9 cellular contexts compared by ENCODE assay signal in the genomic region with DNA sequence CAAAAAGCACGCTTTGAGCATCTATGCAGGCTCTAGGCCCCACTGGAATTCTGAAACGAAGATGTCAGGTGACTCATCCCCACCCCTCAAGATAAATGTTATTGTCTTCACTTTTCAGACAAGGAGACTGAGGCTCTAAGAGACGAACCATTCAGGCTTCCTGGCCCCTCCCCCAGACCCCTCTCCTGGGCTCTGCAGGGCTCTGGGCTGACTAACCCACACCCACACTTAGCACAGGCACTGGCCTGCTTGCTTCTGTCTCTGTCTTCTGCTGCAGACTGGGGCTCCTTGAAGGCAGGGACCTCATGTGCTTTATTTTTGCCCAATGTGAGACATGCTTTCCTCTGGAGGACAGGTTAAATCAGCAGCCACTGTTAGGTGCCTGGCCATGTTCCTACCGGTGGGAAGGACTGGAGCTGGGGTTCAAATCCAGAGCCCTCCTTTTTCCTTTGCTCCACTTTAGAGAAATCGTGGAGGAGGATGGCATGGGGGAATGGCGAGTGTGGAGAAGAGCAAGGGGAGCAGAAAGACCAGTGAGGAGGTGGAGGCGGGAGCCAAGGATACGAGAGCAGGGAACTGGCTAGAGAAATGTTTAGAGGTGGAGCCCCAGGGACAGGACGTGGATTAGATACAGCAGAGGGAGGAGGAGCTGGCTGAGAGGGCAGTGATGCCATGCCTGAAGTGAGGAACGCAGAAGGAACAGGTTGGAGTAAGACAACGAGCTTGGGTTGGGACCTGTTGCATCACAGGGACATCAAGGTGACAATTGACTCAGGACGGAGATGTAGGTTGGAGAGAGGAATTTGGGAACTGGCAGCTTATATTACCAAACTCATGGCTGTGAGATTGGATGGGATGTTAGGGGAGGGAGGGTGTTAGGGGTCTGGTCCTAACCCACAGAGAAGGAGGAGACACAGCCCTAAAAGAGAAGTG. TPM values are rescaled to one million over a fixed set of nuclear protein-coding genes. Genes with fewer than 3 reads are reported as not detected.
A peak's percentile ranks its signal among the peaks of the same experiment; 100 is the strongest.
DNase-seq lines count a peak whose midpoint lies in the region; ATAC-seq and TF ChIP-seq lines count a peak whose summit lies in the region.
"Had no signal": no experiment of that assay in that cellular context is flagged by ENCODE, and none has a peak within 500 bp of the region (broad histone marks: within the 10 kb centered on the region; RNA-seq: fewer than 3 reads in every experiment).

No MANE protein-coding gene starts in this region.

- peak overlapping the region; percentile 7 for H3K4me3 Mint-ChIP-seq in activated CD4-positive, alpha-beta memory T cell treated with anti-CD3 and anti-CD28 coated beads for 36 hours
- no peak overlapping the region for H3K4me3 Mint-ChIP-seq in activated CD4-positive, alpha-beta memory T cell treated with anti-CD3 and anti-CD28 coated beads, Interleukin-2, amount 10 ng/mL, durations not matched to agents 7 days and 5 days

- TF ChIP-seq EP300 in stomach (IDR thresholded peaks at IDR 0.05), result no peak

- H3K36me3 ChIP-seq in breast epithelium (no peaks in the 10 kb centered on the region), lower lobe of right lung (no peaks in the 10 kb centered on the region), stomach (no peaks in the 10 kb centered on the region)

- no peak overlapping the region for H3K27ac Mint-ChIP-seq in activated CD4-positive, alpha-beta memory T cell treated with anti-CD3 and anti-CD28 coated beads for 36 hours
- no peak overlapping the region for H3K27ac Mint-ChIP-seq in activated CD4-positive, alpha-beta memory T cell treated with anti-CD3 and anti-CD28 coated beads, Interleukin-2, amount 10 ng/mL, durations not matched to agents 7 days and 5 days

- CTCF ChIA-PET in activated CD4-positive, alpha-beta memory T cell treated with anti-CD3 and anti-CD28 coated beads for 36 hours (lab: Charles Lee), result no interaction called here
- CTCF ChIA-PET in activated CD4-positive, alpha-beta memory T cell treated with anti-CD3 and anti-CD28 coated beads, Interleukin-2, amount 10 ng/mL, durations not matched to agents 7 days and 5 days (lab: Charles Lee), result no interaction called here

- peaks cover 3% of the 10 kb centered on the region for H3K36me3 Mint-ChIP-seq in activated CD4-positive, alpha-beta memory T cell treated with anti-CD3 and anti-CD28 coated beads for 36 hours
- H3K36me3 Mint-ChIP-seq in activated CD4-positive, alpha-beta memory T cell treated with anti-CD3 and anti-CD28 coated beads, Interleukin-2, amount 10 ng/mL, durations not matched to agents 7 days and 5 days (ENCODE audit: low read depth), result peaks cover 8% of the 10 kb centered on the region

- H3K4me1 ChIP-seq in breast epithelium (no peaks in the 10 kb centered on the region), lower lobe of right lung (peaks cover 24% of the 10 kb centered on the region), stomach (peaks cover 7 to 47% (median 39%) of the 10 kb centered on the region in 4 donors)

- H3K27me3 ChIP-seq in breast epithelium (no peaks in the 10 kb centered on the region), lower lobe of right lung (ENCODE audit: low read depth) (no peaks in the 10 kb centered on the region), stomach (peaks cover 0 to 28% (median 10%) of the 10 kb centered on the region in 3 donors)

- 46 to 61% (median 53%) methylated on average over 12 of the region's 12 CpGs for WGBS in stomach, 5 donors

- TF ChIP-seq CTCF in breast epithelium (IDR thresholded peaks at IDR 0.05) (no peak), lower lobe of right lung (IDR thresholded peaks at IDR 0.05) (no peak), stomach (IDR thresholded peaks at IDR 0.05) (no peak)

- H3K27me3 Mint-ChIP-seq in activated CD4-positive, alpha-beta memory T cell treated with anti-CD3 and anti-CD28 coated beads for 36 hours, result peaks cover 5% of the 10 kb centered on the region
- peaks cover 9% of the 10 kb centered on the region for H3K27me3 Mint-ChIP-seq in activated CD4-positive, alpha-beta memory T cell treated with anti-CD3 and anti-CD28 coated beads, Interleukin-2, amount 10 ng/mL, durations not matched to agents 7 days and 5 days

- peaks cover 3% of the 10 kb centered on the region for H3K9me3 Mint-ChIP-seq in activated CD4-positive, alpha-beta memory T cell treated with anti-CD3 and anti-CD28 coated beads for 36 hours
- peaks cover 9% of the 10 kb centered on the region for H3K9me3 Mint-ChIP-seq in activated CD4-positive, alpha-beta memory T cell treated with anti-CD3 and anti-CD28 coated beads, Interleukin-2, amount 10 ng/mL, durations not matched to agents 7 days and 5 days

- no peak for ATAC-seq in lower lobe of right lung
- no peak for ATAC-seq in GM21529 (IDR thresholded peaks at IDR 0.05; ENCODE audit: unreplicated experiment)
- no peak for ATAC-seq in GM21381 (IDR thresholded peaks at IDR 0.05; ENCODE audit: unreplicated experiment)

- H3K9me3 ChIP-seq in breast epithelium (no peaks in the 10 kb centered on the region), lower lobe of right lung (no peaks in the 10 kb centered on the region), stomach (no peaks in the 10 kb centered on the region)

- H3K4me1 Mint-ChIP-seq in activated CD4-positive, alpha-beta memory T cell treated with anti-CD3 and anti-CD28 coated beads for 36 hours (ENCODE audit: low read depth), result peaks cover 20% of the 10 kb centered on the region
- peaks cover 20% of the 10 kb centered on the region for H3K4me1 Mint-ChIP-seq in activated CD4-positive, alpha-beta memory T cell treated with anti-CD3 and anti-CD28 coated beads, Interleukin-2, amount 10 ng/mL, durations not matched to agents 7 days and 5 days

- TF ChIP-seq POLR2A in breast epithelium (IDR thresholded peaks at IDR 0.05), result no peak
- TF ChIP-seq POLR2A in stomach (IDR thresholded peaks at IDR 0.05), result no peak

- POLR2A ChIA-PET in activated CD4-positive, alpha-beta memory T cell treated with anti-CD3 and anti-CD28 coated beads for 36 hours (lab: Charles Lee), result no interaction called here
- POLR2A ChIA-PET in activated CD4-positive, alpha-beta memory T cell treated with anti-CD3 and anti-CD28 coated beads, Interleukin-2, amount 10 ng/mL, durations not matched to agents 7 days and 5 days (lab: Charles Lee), result no interaction called here

- intact Hi-C loops in activated CD4-positive, alpha-beta memory T cell treated with anti-CD3 and anti-CD28 coated beads for 36 hours (cut with micrococcal nuclease), result no loop called here
- intact Hi-C loops in breast epithelium (cut with DNase I; ENCODE audit: low total_unique reads), result no loop called here
- intact Hi-C loops in lower lobe of right lung (cut with DNase I), result no loop called here
- intact Hi-C loops in stomach (cut with DNase I; ENCODE audit: low total_unique reads), result no loop called here

- peak overlapping the region in 2 of 3 donors; percentile 53 to 66 for H3K4me3 ChIP-seq in breast epithelium
- H3K4me3 ChIP-seq in lower lobe of right lung, result peak overlapping the region; percentile 51
- peak overlapping the region; percentile 27 to 45 (median 38) for H3K4me3 ChIP-seq in stomach

- H3K27ac ChIP-seq in breast epithelium, result peak overlapping the region; percentile 78 to 81
- peak overlapping the region; percentile 85 for H3K27ac ChIP-seq in lower lobe of right lung
- peak overlapping the region; percentile 79 to 86 (median 81) for H3K27ac ChIP-seq in stomach

- no peak for DNase-seq in activated CD4-positive, alpha-beta memory T cell treated with anti-CD3 and anti-CD28 coated beads for 36 hours
- DNase-seq in activated CD4-positive, alpha-beta memory T cell treated with anti-CD3 and anti-CD28 coated beads, Interleukin-2, amount 10 ng/mL, durations not matched to agents 7 days and 5 days, result no peak
- DNase-seq in breast epithelium (ENCODE audit: low spot score in 2 of 2) (peak in 1 of 2 donors; percentile 44), lower lobe of right lung (no peak), stomach (peak; percentile 25)
- DNase-seq in stimulated activated naive CD4-positive, alpha-beta T cell (lab: John Stamatoyannopoulos, UW), result no peak
- DNase-seq: cortex of kidney had no signal

RNA-seq across cellular contexts. Expression of gene TMEM125, which starts 1.7 kb away (rescaled TPM):
- under 1 TPM in 1 of 2 experiments, not detected in 1; 0.12 TPM for total RNA-seq in activated CD4-positive, alpha-beta memory T cell treated with anti-CD3 and anti-CD28 coated beads for 36 hours
- total RNA-seq in activated CD4-positive, alpha-beta memory T cell treated with anti-CD3 and anti-CD28 coated beads, Interleukin-2, amount 10 ng/mL, durations not matched to agents 7 days and 5 days, result not detected
- 10 to 100 TPM in 2 of 3 donors, not detected in 1; 19.3 to 30.1 TPM for total RNA-seq in breast epithelium
- 197 TPM for total RNA-seq in lower lobe of right lung
- total RNA-seq in stomach, result 10 to 100 TPM in 3 of 5 donors, 1 to 10 TPM in 2; 7.0 to 41.9 (median 13.6) TPM
- 10 to 100 TPM; 19.2 to 38.8 (median 26.5) TPM for polyA plus RNA-seq in stomach

RNA-seq across cellular contexts. Expression of gene C1orf210, which starts 13.9 kb away (rescaled TPM):
- total RNA-seq in activated CD4-positive, alpha-beta memory T cell treated with anti-CD3 and anti-CD28 coated beads for 36 hours, result not detected
- total RNA-seq in activated CD4-positive, alpha-beta memory T cell treated with anti-CD3 and anti-CD28 coated beads, Interleukin-2, amount 10 ng/mL, durations not matched to agents 7 days and 5 days, result not detected
- total RNA-seq in breast epithelium, result 10 to 100 TPM in 1 of 3 donors, 1 to 10 TPM in 1, not detected in 1; 7.2 to 31.3 TPM
- 19.1 TPM for total RNA-seq in lower lobe of right lung
- total RNA-seq in stomach, result 10 to 100 TPM in 2 of 5 donors, 1 to 10 TPM in 2, not detected in 1; 4.3 to 24.3 (median 11.6) TPM
- polyA plus RNA-seq in stomach, result 10 to 100 TPM in 2 of 3 donors, 1 to 10 TPM in 1; 7.7 to 34.4 (median 20.2) TPM

RNA-seq across cellular contexts. Expression of gene TIE1, which starts 29.3 kb away (rescaled TPM):
- not detected for total RNA-seq in activated CD4-positive, alpha-beta memory T cell treated with anti-CD3 and anti-CD28 coated beads for 36 hours
- total RNA-seq in activated CD4-positive, alpha-beta memory T cell treated with anti-CD3 and anti-CD28 coated beads, Interleukin-2, amount 10 ng/mL, durations not matched to agents 7 days and 5 days, result under 1 TPM in 1 of 2 experiments, not detected in 1; 0.45 TPM
- total RNA-seq in breast epithelium, result 10 to 100 TPM in 2 of 3 donors, 1 to 10 TPM in 1; 9.4 to 39.0 (median 24.2) TPM
- 48.5 TPM for total RNA-seq in lower lobe of right lung
- 10 to 100 TPM in 4 of 5 donors, not detected in 1; 13.8 to 36.2 (median 16.4) TPM for total RNA-seq in stomach
- polyA plus RNA-seq in stomach, result 1 to 10 TPM; 2.1 to 5.8 (median 3.1) TPM
